In genomic region chr5:65766159-65766558, GRCh38 we compare ENCODE assay signal across 24 cellular contexts. TPM values are rescaled to one million over a fixed set of nuclear protein-coding genes. Genes with fewer than 3 reads are reported as not detected.
DNase-seq lines count a peak whose midpoint lies in the region; ATAC-seq, FAIRE-seq and TF ChIP-seq lines count a peak whose summit lies in the region.
"Had no signal": no experiment of that assay in that cellular context is flagged by ENCODE, and none has a peak within 500 bp of the region (broad histone marks: within the 10 kb centered on the region; RNA-seq: fewer than 3 reads in every experiment).

No MANE protein-coding gene starts in this region.

- peak; percentile 68 to 79 for ATAC-seq in activated CD4-positive, CD25-positive, alpha-beta regulatory T cell treated with anti-CD3 and anti-CD28 coated beads, Interleukin-2, amount 50 U/mL, for 24 hours
- ATAC-seq in GM12878, result peak; percentile 24; the same call in 2 of the 3 replicates
- peak; percentile 63 to 75 for ATAC-seq in stimulated activated naive B cell treated with anti-CD40 and anti-IgM and Interleukin-4, amounts not matched to agents 10 μg/mL and 1 μg/mL and 100 μg/mL, for 72 hours (replicated peaks)
- ATAC-seq: Right ventricle myocardium inferior had no signal

- H3K27me3 Mint-ChIP-seq in MCF 10A (ENCODE audit: insufficient read depth, unreplicated experiment) (no peaks in the 10 kb centered on the region), CD14-positive monocyte (ENCODE audit: low read depth in 3 of 3) (no peaks in the 10 kb centered on the region)
- no peaks in the 10 kb centered on the region for H3K27me3 Mint-ChIP-seq in stimulated activated naive B cell treated with anti-CD40 and anti-IgM and Interleukin-4, amounts not matched to agents 10 μg/mL and 1 μg/mL and 100 μg/mL, for 72 hours
- H3K27me3 Mint-ChIP-seq: B cell; CD4-positive, CD25-positive, alpha-beta regulatory T cell had no signal

- no peak overlapping the region for H3K27ac Mint-ChIP-seq in MCF 10A (ENCODE audit: low read depth, unreplicated experiment)
- no peak overlapping the region for H3K27ac Mint-ChIP-seq in stimulated activated naive B cell treated with anti-CD40 and anti-IgM and Interleukin-4, amounts not matched to agents 10 μg/mL and 1 μg/mL and 100 μg/mL, for 72 hours
- peak overlapping the region in 1 of 7 donors; percentile 5 for H3K27ac Mint-ChIP-seq in CD14-positive monocyte
- H3K27ac Mint-ChIP-seq: B cell had no signal

- POLR2A ChIA-PET in MCF 10A (lab: Yijun Ruan, JAX), result no interaction called here
- POLR2A ChIA-PET in GM12878 (lab: Charles Lee), result no interaction called here

- no peak overlapping the region for H3K4me2 ChIP-seq in mammary epithelial cell (ENCODE audit: insufficient read depth, low read depth, low read length)
- no peak overlapping the region for H3K4me2 ChIP-seq in GM12878 (ENCODE audit: control insufficient read depth, insufficient read depth)

- peaks cover 17% of the 10 kb centered on the region for H3K36me3 Mint-ChIP-seq in MCF 10A (ENCODE audit: insufficient read depth, unreplicated experiment)
- H3K36me3 Mint-ChIP-seq in stimulated activated naive B cell treated with anti-CD40 and anti-IgM and Interleukin-4, amounts not matched to agents 10 μg/mL and 1 μg/mL and 100 μg/mL, for 72 hours, result peaks cover 33 to 41% of the 10 kb centered on the region in 2 donors
- H3K36me3 Mint-ChIP-seq in CD14-positive monocyte, result peaks cover 45 to 60% of the 10 kb centered on the region in 2 donors

- TF ChIP-seq CTCF in mammary epithelial cell (conservative IDR thresholded peaks at IDR 0.05 in 1 of 2, IDR thresholded peaks at IDR 0.05 in 1 of 2; ENCODE audit: extremely low read depth in 1 of 2, insufficient read depth in 1 of 2, low read depth in 1 of 2, low read length in 2 of 2) (no peak), MCF 10A (IDR thresholded peaks at IDR 0.05; ENCODE audit: unreplicated experiment) (no peak), GM12878 (IDR thresholded peaks at IDR 0.05 in 2 of 3, conservative IDR thresholded peaks at IDR 0.05 in 1 of 3; ENCODE audit: control insufficient read depth in 2 of 3, extremely low read depth in 1 of 3, insufficient read depth in 1 of 3, low read depth in 3 of 3, low read length in 3 of 3) (no peak), CD14-positive monocyte (IDR thresholded peaks at IDR 0.05) (no peak)

- dilution Hi-C loops in mammary epithelial cell (cut with HindIII; ENCODE audit: low sequenced_read_pairs), result no loop called here

- H2AFZ ChIP-seq in mammary epithelial cell (ENCODE audit: low read depth, low read length) (no peak overlapping the region), GM12878 (ENCODE audit: control insufficient read depth, low read depth, low read length) (no peak overlapping the region)

- H3K4me3 ChIP-seq in mammary epithelial cell (replicated peaks in 1 of 3; ENCODE audit: insufficient read depth in 1 of 3, low read depth in 2 of 3, low read length in 3 of 3), result no peak overlapping the region
- H3K4me3 ChIP-seq in GM12878, result no peak overlapping the region
- H3K4me3 ChIP-seq: HAP-1, MG63 had no signal

- in situ Hi-C loops in mammary epithelial cell (cut with MboI; ENCODE audit: low sequenced_read_pairs in 2 of 2) (no loop called here), GM12878 (cut with MboI) (no loop called here)

- H4K20me1 ChIP-seq in mammary epithelial cell (ENCODE audit: insufficient read depth, low read length) (no peaks in the 10 kb centered on the region), GM12878 (ENCODE audit: control insufficient read depth, insufficient read depth) (no peaks in the 10 kb centered on the region)

- 100% methylated on average over 2 of the region's 2 CpGs for WGBS in mammary epithelial cell (ENCODE audit: low coverage, missing lambda C conversion rate)
- 69% methylated on average over 2 of the region's 2 CpGs for WGBS in GM12878 (ENCODE audit: insufficient coverage, insufficient replicate concordance, low lambda C conversion rate, missing lambda C conversion rate)

- H3K36me3 ChIP-seq in mammary epithelial cell (ENCODE audit: insufficient read depth, low read length), result no peaks in the 10 kb centered on the region
- H3K36me3 ChIP-seq in GM12878 (ENCODE audit: control insufficient read depth in 2 of 2, insufficient read depth in 2 of 2, low read length in 1 of 2), result no peaks in the 10 kb centered on the region; a peak in 1 of 4 replicates
- H3K36me3 ChIP-seq: HAP-1 had no signal

- H3K27me3 ChIP-seq in mammary epithelial cell (ENCODE audit: insufficient read depth, low read length) (no peaks in the 10 kb centered on the region), GM12878 (replicated peaks in 1 of 2; ENCODE audit: control insufficient read depth in 2 of 2, insufficient read depth in 2 of 2, low read length in 1 of 2) (no peaks in the 10 kb centered on the region)
- H3K27me3 ChIP-seq: MG63 had no signal

- CTCF ChIA-PET in mammary epithelial cell (lab: Charles Lee; ENCODE audit: low non-redundant PET) (no interaction called here), MCF 10A (lab: Yijun Ruan, JAX) (interaction anchor here (0.6 kb wide), 1 partner anchor 46 kb away, joined by 4 read pairs; no protein-coding TSS in a partner anchor), GM12878 (lab: Yijun Ruan, JAX) (interaction anchor here (0.8 kb wide), 1 partner anchor 37 kb away, joined by 3 read pairs; no protein-coding TSS in a partner anchor)

- H3K9me3 ChIP-seq in mammary epithelial cell (replicated peaks; ENCODE audit: insufficient read depth, low read length) (no peaks in the 10 kb centered on the region), GM12878 (replicated peaks; ENCODE audit: control insufficient read depth, insufficient read depth, low read length) (peaks cover 6% of the 10 kb centered on the region; the same call in 2 of the 3 replicates)
- H3K9me3 ChIP-seq: HAP-1, MG63 had no signal

- no peak for FAIRE-seq in GM12878 (lab: Jason Lieb, UNC)
- FAIRE-seq: GM19239, RCC 7860 had no signal

- DNase-seq in activated CD4-positive, CD25-positive, alpha-beta regulatory T cell treated with anti-CD3 and anti-CD28 coated beads, Interleukin-2, amount 50 U/mL, for 72 hours, result no peak
- DNase-seq in mammary epithelial cell (peak; percentile 11), MCF 10A (ENCODE audit: unreplicated experiment) (no peak), GM12878 (ENCODE audit: low read depth, low spot score) (no peak), CD14-positive monocyte (ENCODE audit: low spot score) (no peak), erythroblast (lab: John Stamatoyannopoulos, UW) (no peak)
- DNase-seq in stimulated activated naive B cell treated with anti-CD40 and anti-IgM and Interleukin-4, amounts not matched to agents 10 μg/mL and 1 μg/mL and 100 μg/mL, for 72 hours, result no peak
- DNase-seq: 8988T; CD4-positive, CD25-positive, alpha-beta regulatory T cell; COR-L47; DMS 273 treated with DMSO at 0.1 percent for 48 hours; DND-41; Karpas-422; MG63; NCI-H1105; NCI-H2081; NCI-H2171 treated with DMSO at 0.1 percent for 48 hours; NCI-H774 had no signal

- H3K4me1 ChIP-seq in mammary epithelial cell (ENCODE audit: insufficient read depth, low read length) (peaks cover 12% of the 10 kb centered on the region), GM12878 (ENCODE audit: control insufficient read depth, insufficient read depth, low read length) (no peaks in the 10 kb centered on the region)
- H3K4me1 ChIP-seq: HAP-1 had no signal

- H3K9me3 Mint-ChIP-seq in MCF 10A (ENCODE audit: unreplicated experiment) (peaks cover 8% of the 10 kb centered on the region), CD14-positive monocyte (peaks cover 0 to 7% (median 2%) of the 10 kb centered on the region in 7 donors)
- H3K9me3 Mint-ChIP-seq in stimulated activated naive B cell treated with anti-CD40 and anti-IgM and Interleukin-4, amounts not matched to agents 10 μg/mL and 1 μg/mL and 100 μg/mL, for 72 hours, result peaks cover 5 to 7% of the 10 kb centered on the region in 2 donors

- H3K9ac ChIP-seq in mammary epithelial cell (ENCODE audit: insufficient read depth, low read length) (no peak overlapping the region), GM12878 (ENCODE audit: control insufficient read depth, insufficient read depth, low read length) (no peak overlapping the region)

- peaks cover 12% of the 10 kb centered on the region for H3K4me1 Mint-ChIP-seq in MCF 10A (ENCODE audit: insufficient read depth, unreplicated experiment)
- H3K4me1 Mint-ChIP-seq in stimulated activated naive B cell treated with anti-CD40 and anti-IgM and Interleukin-4, amounts not matched to agents 10 μg/mL and 1 μg/mL and 100 μg/mL, for 72 hours, result no peaks in the 10 kb centered on the region
- H3K4me1 Mint-ChIP-seq in CD14-positive monocyte, result no peaks in the 10 kb centered on the region
- H3K4me1 Mint-ChIP-seq: B cell had no signal

- no TSS peak for BruUV-seq in mammary epithelial cell (replicated peaks; lab: Mats Ljungman, UMichigan)
- BruUV-seq in MCF 10A (replicated peaks; lab: Mats Ljungman, UMichigan), result no TSS peak
- no TSS peak for BruUV-seq in GM12878 (replicated peaks; lab: Mats Ljungman, UMichigan)

- SMC1A ChIA-PET in GM12878 (lab: Charles Lee; ENCODE audit: uncharacterized antibody, unreplicated experiment), result interaction anchor here (1.5 kb wide), 1 partner anchor 8 kb away, joined by 3 read pairs; no protein-coding TSS in a partner anchor

- H3K4me3 Mint-ChIP-seq in MCF 10A (ENCODE audit: unreplicated experiment) (no peak overlapping the region), CD14-positive monocyte (no peak overlapping the region)
- no peak overlapping the region for H3K4me3 Mint-ChIP-seq in stimulated activated naive B cell treated with anti-CD40 and anti-IgM and Interleukin-4, amounts not matched to agents 10 μg/mL and 1 μg/mL and 100 μg/mL, for 72 hours
- H3K4me3 Mint-ChIP-seq: B cell; CD4-positive, CD25-positive, alpha-beta regulatory T cell had no signal

- no peak for TF ChIP-seq RAD21 in GM12878 (IDR thresholded peaks at IDR 0.05; ENCODE audit: insufficient read depth, low read depth, low read length)

- intact Hi-C loops in mammary epithelial cell (cut with micrococcal nuclease) (no loop called here), MCF 10A (cut with micrococcal nuclease) (no loop called here), GM12878 (cut with micrococcal nuclease; ENCODE audit: unreplicated experiment) (no loop called here), CD14-positive monocyte (cut with micrococcal nuclease) (no loop called here)

- H3K79me2 ChIP-seq in mammary epithelial cell (ENCODE audit: insufficient read depth, low read length) (no peaks in the 10 kb centered on the region), GM12878 (ENCODE audit: control insufficient read depth, insufficient read depth, low read length) (no peaks in the 10 kb centered on the region)

- no peak for TF ChIP-seq POLR2A in GM12878 (IDR thresholded peaks at IDR 0.05; ENCODE audit: low read depth, low read length)
- TF ChIP-seq POLR2A in erythroblast (IDR thresholded peaks at IDR 0.05; ENCODE audit: low read length), result no peak

- no peak overlapping the region for H3K27ac ChIP-seq in mammary epithelial cell (ENCODE audit: insufficient read depth, low read depth, low read length)
- H3K27ac ChIP-seq in GM12878 (ENCODE audit: control insufficient read depth, insufficient read depth), result no peak overlapping the region

- RAD21 ChIA-PET in GM12878 (lab: Charles Lee; ENCODE audit: unreplicated experiment), result no interaction called here

- TF ChIP-seq EP300 in GM12878 (IDR thresholded peaks at IDR 0.05; ENCODE audit: borderline replicate concordance in 1 of 2, control insufficient read depth in 1 of 2, low read depth in 2 of 2, low read length in 2 of 2), result no peak

RNA-seq across cellular contexts. Expression of gene NLN, which starts 44.2 kb away (rescaled TPM):
- total RNA-seq in mammary epithelial cell, result 10 to 100 TPM; 25.5 to 37.0 TPM
- 23.5 TPM for polyA plus RNA-seq in mammary epithelial cell
- polyA minus RNA-seq in mammary epithelial cell, result 37.0 TPM
- 24.6 and 42.1 TPM in 2 replicates for total RNA-seq in MCF 10A (2022)
- 22.6 and 24.3 TPM in 2 replicates for total RNA-seq in GM12878 (2013; cell fraction: nucleolus; rRNA removed)
- total RNA-seq in GM12878 (2014; rRNA removed), result 29.6 and 31.6 TPM in 2 replicates
- total RNA-seq in GM12878 (2014; rRNA removed; fragmentation: Illumina TruSeq; extraction: Trizol), result 33.4 and 35.1 TPM in 2 replicates
- total RNA-seq in GM12878 (2021), result 38.8 and 43.8 TPM in 2 replicates
- 6.9 TPM for polyA plus RNA-seq in GM12878 (2011; ENCODE audit: low read depth)
- polyA plus RNA-seq in GM12878 (2011; rRNA removed), result 15.9 and 23.4 TPM in 2 replicates
- 11.4 and 11.6 TPM in 2 replicates for polyA plus RNA-seq in GM12878 (2011; cell fraction: cytosol; rRNA removed)
- 6.4 and 7.1 TPM in 2 replicates for polyA plus RNA-seq in GM12878 (2011; cell fraction: nucleus; rRNA removed)
- polyA plus RNA-seq in GM12878 (2012), result 8.4 and 10.3 TPM in 2 replicates
- polyA plus RNA-seq in GM12878 (2014; fragmentation: Illumina TruSeq; extraction: Trizol), result 35.2 and 40.4 TPM in 2 replicates
- 1 to 10 TPM; 6.8 to 9.2 TPM for polyA plus RNA-seq in GM12878 (2014; fragmentation: Nextera tagmentation; extraction: Ambion mirVana)
- polyA plus RNA-seq in GM12878 (2014; rRNA removed), result 26.0 and 27.8 TPM in 2 replicates
- polyA plus RNA-seq in GM12878 (2016; fragmentation: Nextera tagmentation; extraction: Ambion mirVana), result 10 to 100 TPM; 56.1 to 56.9 TPM
- 28.8 and 32.2 TPM in 2 replicates for polyA minus RNA-seq in GM12878 (2011; rRNA and poly(A)+ RNA removed)
- polyA minus RNA-seq in GM12878 (2011; cell fraction: cytosol; rRNA and poly(A)+ RNA removed), result 7.1 and 11.5 TPM in 2 replicates
- 4.8 and 7.5 TPM in 2 replicates for polyA minus RNA-seq in GM12878 (2011; cell fraction: nucleus; rRNA and poly(A)+ RNA removed)
- polyA plus RNA-seq in CD14-positive monocyte, result 10 to 100 TPM; 17.7 to 39.2 TPM

RNA-seq across cellular contexts. Expression of gene SGTB, which starts 44.2 kb away (rescaled TPM):
- total RNA-seq in mammary epithelial cell (10 to 100 TPM; 15.2 to 20.9 TPM), MCF 10A (2022) (15.8 and 27.6 TPM in 2 replicates), GM12878 (2014; rRNA removed) (4.5 and 5.1 TPM in 2 replicates), GM12878 (2014; rRNA removed; fragmentation: Illumina TruSeq; extraction: Trizol) (5.3 and 5.7 TPM in 2 replicates), GM12878 (2021) (7.8 and 8.3 TPM in 2 replicates)
- polyA plus RNA-seq in mammary epithelial cell (5.1 TPM), GM12878 (2011; rRNA removed) (5.7 and 11.6 TPM in 2 replicates), GM12878 (2014; fragmentation: Illumina TruSeq; extraction: Trizol) (5.4 and 5.5 TPM in 2 replicates), GM12878 (2014; fragmentation: Nextera tagmentation; extraction: Ambion mirVana) (1 to 10 TPM; 1.0 to 1.4 TPM), GM12878 (2014; rRNA removed) (2.4 and 3.0 TPM in 2 replicates), GM12878 (2016; fragmentation: Nextera tagmentation; extraction: Ambion mirVana) (1 to 10 TPM; 5.4 to 5.5 TPM), CD14-positive monocyte (10 to 100 TPM in 1 of 2 donors, 1 to 10 TPM in 1; 7.4 to 16.5 TPM)
- 13.4 TPM for polyA minus RNA-seq in mammary epithelial cell
- 7.8 and 9.2 TPM in 2 replicates for total RNA-seq in GM12878 (2013; cell fraction: nucleolus; rRNA removed)
- polyA plus RNA-seq in GM12878 (2011; ENCODE audit: low read depth), result 1.5 TPM
- polyA plus RNA-seq in GM12878 (2011; cell fraction: cytosol; rRNA removed), result 1.8 and 2.1 TPM in 2 replicates
- 2.3 and 2.9 TPM in 2 replicates for polyA plus RNA-seq in GM12878 (2011; cell fraction: nucleus; rRNA removed)
- 2.3 and 2.9 TPM in 2 replicates for polyA plus RNA-seq in GM12878 (2012)
- polyA minus RNA-seq in GM12878 (2011; rRNA and poly(A)+ RNA removed), result 2.2 and 4.5 TPM in 2 replicates
- polyA minus RNA-seq in GM12878 (2011; cell fraction: cytosol; rRNA and poly(A)+ RNA removed), result 1.6 and 1.9 TPM in 2 replicates
- 2.2 and 2.9 TPM in 2 replicates for polyA minus RNA-seq in GM12878 (2011; cell fraction: nucleus; rRNA and poly(A)+ RNA removed)
